Comparison of ENCODE assay signal across 1 cellular context in the genomic region with DNA sequence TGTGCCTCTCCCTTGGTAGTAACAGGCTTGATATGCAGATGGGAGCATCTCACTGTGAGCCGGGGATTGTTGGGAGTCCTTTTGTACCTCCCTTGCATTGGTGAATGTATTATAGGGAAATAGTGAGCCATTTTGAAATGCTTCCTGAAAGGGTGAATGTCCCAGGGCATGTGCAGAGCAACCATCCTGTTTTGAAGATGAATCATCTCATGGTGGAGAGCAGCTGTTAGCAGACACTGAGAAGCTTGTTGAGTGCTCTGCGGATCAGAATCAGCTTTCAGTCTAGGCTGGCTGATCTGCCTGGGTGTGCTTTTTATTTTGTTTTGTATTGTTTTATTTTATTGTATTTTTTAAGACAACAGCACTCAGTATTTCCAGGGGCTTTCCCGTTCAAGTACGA.
TF ChIP-seq lines count a peak whose summit lies in the region.

No MANE protein-coding gene starts in this region.

TF ChIP-seq in SK-N-SH treated with all-trans-retinoic acid at 6 μM for 48 hours, 23 proteins besides CTCF, POLR2A, EP300 and RAD21 (continued from another document):
- TF ChIP-seq, protein P1, sequence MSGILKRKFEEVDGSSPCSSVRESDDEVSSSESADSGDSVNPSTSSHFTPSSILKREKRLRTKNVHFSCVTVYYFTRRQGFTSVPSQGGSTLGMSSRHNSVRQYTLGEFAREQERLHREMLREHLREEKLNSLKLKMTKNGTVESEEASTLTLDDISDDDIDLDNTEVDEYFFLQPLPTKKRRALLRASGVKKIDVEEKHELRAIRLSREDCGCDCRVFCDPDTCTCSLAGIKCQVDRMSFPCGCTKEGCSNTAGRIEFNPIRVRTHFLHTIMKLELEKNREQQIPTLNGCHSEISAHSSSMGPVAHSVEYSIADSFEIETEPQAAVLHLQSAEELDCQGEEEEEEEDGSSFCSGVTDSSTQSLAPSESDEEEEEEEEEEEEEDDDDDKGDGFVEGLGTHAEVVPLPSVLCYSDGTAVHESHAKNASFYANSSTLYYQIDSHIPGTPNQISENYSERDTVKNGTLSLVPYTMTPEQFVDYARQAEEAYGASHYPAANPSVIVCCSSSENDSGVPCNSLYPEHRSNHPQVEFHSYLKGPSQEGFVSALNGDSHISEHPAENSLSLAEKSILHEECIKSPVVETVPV (CRISPR knock-in tag; IDR thresholded peaks at IDR 0.05) = no peak
- TF ChIP-seq ZFP30 (CRISPR knock-in tag; IDR thresholded peaks at IDR 0.05) (no peak), RARB (CRISPR knock-in tag; IDR thresholded peaks at IDR 0.05) (no peak), ZC3H10 (CRISPR knock-in tag; IDR thresholded peaks at IDR 0.05) (no peak)
- TF ChIP-seq, protein P2, sequence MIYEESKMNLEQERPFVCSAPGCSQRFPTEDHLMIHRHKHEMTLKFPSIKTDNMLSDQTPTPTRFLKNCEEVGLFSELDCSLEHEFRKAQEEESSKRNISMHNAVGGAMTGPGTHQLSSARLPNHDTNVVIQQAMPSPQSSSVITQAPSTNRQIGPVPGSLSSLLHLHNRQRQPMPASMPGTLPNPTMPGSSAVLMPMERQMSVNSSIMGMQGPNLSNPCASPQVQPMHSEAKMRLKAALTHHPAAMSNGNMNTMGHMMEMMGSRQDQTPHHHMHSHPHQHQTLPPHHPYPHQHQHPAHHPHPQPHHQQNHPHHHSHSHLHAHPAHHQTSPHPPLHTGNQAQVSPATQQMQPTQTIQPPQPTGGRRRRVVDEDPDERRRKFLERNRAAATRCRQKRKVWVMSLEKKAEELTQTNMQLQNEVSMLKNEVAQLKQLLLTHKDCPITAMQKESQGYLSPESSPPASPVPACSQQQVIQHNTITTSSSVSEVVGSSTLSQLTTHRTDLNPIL (CRISPR knock-in tag; IDR thresholded peaks at IDR 0.05; ENCODE audit: low read depth) = no peak
- TF ChIP-seq, protein P3, sequence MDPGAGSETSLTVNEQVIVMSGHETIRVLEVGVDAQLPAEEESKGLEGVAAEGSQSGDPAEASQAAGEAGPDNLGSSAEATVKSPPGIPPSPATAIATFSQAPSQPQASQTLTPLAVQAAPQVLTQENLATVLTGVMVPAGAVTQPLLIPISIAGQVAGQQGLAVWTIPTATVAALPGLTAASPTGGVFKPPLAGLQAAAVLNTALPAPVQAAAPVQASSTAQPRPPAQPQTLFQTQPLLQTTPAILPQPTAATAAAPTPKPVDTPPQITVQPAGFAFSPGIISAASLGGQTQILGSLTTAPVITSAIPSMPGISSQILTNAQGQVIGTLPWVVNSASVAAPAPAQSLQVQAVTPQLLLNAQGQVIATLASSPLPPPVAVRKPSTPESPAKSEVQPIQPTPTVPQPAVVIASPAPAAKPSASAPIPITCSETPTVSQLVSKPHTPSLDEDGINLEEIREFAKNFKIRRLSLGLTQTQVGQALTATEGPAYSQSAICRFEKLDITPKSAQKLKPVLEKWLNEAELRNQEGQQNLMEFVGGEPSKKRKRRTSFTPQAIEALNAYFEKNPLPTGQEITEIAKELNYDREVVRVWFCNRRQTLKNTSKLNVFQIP (CRISPR knock-in tag; IDR thresholded peaks at IDR 0.05; ENCODE audit: borderline replicate concordance, low read depth) = no peak
- TF ChIP-seq, protein P4, sequence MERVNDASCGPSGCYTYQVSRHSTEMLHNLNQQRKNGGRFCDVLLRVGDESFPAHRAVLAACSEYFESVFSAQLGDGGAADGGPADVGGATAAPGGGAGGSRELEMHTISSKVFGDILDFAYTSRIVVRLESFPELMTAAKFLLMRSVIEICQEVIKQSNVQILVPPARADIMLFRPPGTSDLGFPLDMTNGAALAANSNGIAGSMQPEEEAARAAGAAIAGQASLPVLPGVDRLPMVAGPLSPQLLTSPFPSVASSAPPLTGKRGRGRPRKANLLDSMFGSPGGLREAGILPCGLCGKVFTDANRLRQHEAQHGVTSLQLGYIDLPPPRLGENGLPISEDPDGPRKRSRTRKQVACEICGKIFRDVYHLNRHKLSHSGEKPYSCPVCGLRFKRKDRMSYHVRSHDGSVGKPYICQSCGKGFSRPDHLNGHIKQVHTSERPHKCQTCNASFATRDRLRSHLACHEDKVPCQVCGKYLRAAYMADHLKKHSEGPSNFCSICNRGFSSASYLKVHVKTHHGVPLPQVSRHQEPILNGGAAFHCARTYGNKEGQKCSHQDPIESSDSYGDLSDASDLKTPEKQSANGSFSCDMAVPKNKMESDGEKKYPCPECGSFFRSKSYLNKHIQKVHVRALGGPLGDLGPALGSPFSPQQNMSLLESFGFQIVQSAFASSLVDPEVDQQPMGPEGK (CRISPR knock-in tag; IDR thresholded peaks at IDR 0.05; ENCODE audit: borderline replicate concordance) = no peak
